In the genomic region with DNA sequence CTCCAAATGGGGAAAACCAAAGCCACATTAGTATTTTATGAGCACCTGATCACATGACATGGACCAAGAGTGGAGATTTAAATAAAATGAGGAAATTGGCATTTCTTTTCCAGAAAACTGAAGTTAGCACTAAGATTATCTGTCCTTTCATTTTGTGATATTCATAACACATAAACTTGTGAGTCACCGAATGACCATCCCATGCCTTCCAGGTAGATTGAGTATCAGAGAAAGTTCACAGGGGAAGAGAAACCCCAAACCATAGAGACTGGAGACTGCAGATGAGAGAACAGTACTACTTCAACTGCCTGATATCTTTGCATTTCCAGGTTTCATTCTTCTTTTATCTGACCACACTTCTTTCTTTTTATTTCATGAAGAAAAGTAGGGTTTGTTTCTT, we compare ENCODE assay signal across 21 cellular contexts.
"Had no signal": no experiment of that assay in that cellular context is flagged by ENCODE, and none has a peak within 500 bp of the region (broad histone marks: within the 10 kb centered on the region; RNA-seq: fewer than 3 reads in every experiment).

No MANE protein-coding gene starts in this region.

- H3K4me1 Mint-ChIP-seq: naive thymus-derived CD4-positive, alpha-beta T cell; stimulated activated naive B cell treated with anti-CD40 and anti-IgM and Interleukin-4, amounts not matched to agents 10 μg/mL and 1 μg/mL and 100 μg/mL, for 72 hours; stimulated activated naive CD8-positive, alpha-beta T cell treated with anti-CD3 and anti-CD28 coated beads, Interleukin-15, amount 100 ng/mL, for 72 hours had no signal

- H3K4me3 Mint-ChIP-seq: naive thymus-derived CD4-positive, alpha-beta T cell; stimulated activated naive B cell treated with anti-CD40 and anti-IgM and Interleukin-4, amounts not matched to agents 10 μg/mL and 1 μg/mL and 100 μg/mL, for 72 hours; stimulated activated naive CD8-positive, alpha-beta T cell treated with anti-CD3 and anti-CD28 coated beads, Interleukin-15, amount 100 ng/mL, for 72 hours had no signal

- H2AFZ ChIP-seq: hepatocyte had no signal

- H3K4me3 ChIP-seq: esophagus squamous epithelium, hepatocyte, lung, ovary, testis, tibial nerve, upper lobe of right lung, vagina had no signal

- H3K27ac ChIP-seq: esophagus squamous epithelium, hepatocyte, ovary, testis, tibial nerve, upper lobe of right lung, vagina had no signal

- FAIRE-seq: endometrium, kidney had no signal

- H3K4me1 ChIP-seq: esophagus squamous epithelium, testis, tibial nerve, upper lobe of right lung, vagina had no signal

- H3K4me2 ChIP-seq: hepatocyte had no signal

- H3K9me3 ChIP-seq: ovary, testis, upper lobe of right lung, vagina had no signal

- H3K27me3 Mint-ChIP-seq: naive thymus-derived CD4-positive, alpha-beta T cell; stimulated activated naive B cell treated with anti-CD40 and anti-IgM and Interleukin-4, amounts not matched to agents 10 μg/mL and 1 μg/mL and 100 μg/mL, for 72 hours; stimulated activated naive CD8-positive, alpha-beta T cell treated with anti-CD3 and anti-CD28 coated beads, Interleukin-15, amount 100 ng/mL, for 72 hours had no signal

- H3K27me3 ChIP-seq: esophagus squamous epithelium, hepatocyte, ovary, testis, tibial nerve, upper lobe of right lung, vagina had no signal

- H3K79me2 ChIP-seq: hepatocyte had no signal

- H3K36me3 Mint-ChIP-seq: stimulated activated naive B cell treated with anti-CD40 and anti-IgM and Interleukin-4, amounts not matched to agents 10 μg/mL and 1 μg/mL and 100 μg/mL, for 72 hours had no signal

- H3K36me3 ChIP-seq: esophagus squamous epithelium, ovary, tibial nerve, upper lobe of right lung, vagina had no signal

- ATAC-seq: left colon; left ventricle myocardium superior; naive thymus-derived CD4-positive, alpha-beta T cell; right cardiac atrium; stimulated activated naive B cell treated with anti-CD40 and anti-IgM and Interleukin-4, amounts not matched to agents 10 μg/mL and 1 μg/mL and 100 μg/mL, for 72 hours; stimulated activated naive CD8-positive, alpha-beta T cell treated with anti-CD3 and anti-CD28 coated beads, Interleukin-15, amount 100 ng/mL, for 72 hours; upper lobe of right lung had no signal

- H3K27ac Mint-ChIP-seq: naive thymus-derived CD4-positive, alpha-beta T cell; stimulated activated naive B cell treated with anti-CD40 and anti-IgM and Interleukin-4, amounts not matched to agents 10 μg/mL and 1 μg/mL and 100 μg/mL, for 72 hours; stimulated activated naive CD8-positive, alpha-beta T cell treated with anti-CD3 and anti-CD28 coated beads, Interleukin-15, amount 100 ng/mL, for 72 hours had no signal

- DNase-seq: effector memory CD4-positive, alpha-beta T cell; esophagus squamous epithelium; foreskin fibroblast; head of caudate nucleus; kidney; left colon; left ventricle myocardium superior; naive thymus-derived CD4-positive, alpha-beta T cell; ovary; right cardiac atrium; stimulated activated CD4-positive, alpha-beta T cell treated with anti-CD3 and anti-CD28 coated beads, Interleukin-2, amount 100 ng/mL, for 24 hours; stimulated activated CD4-positive, alpha-beta T cell treated with anti-CD3 and anti-CD28 coated beads, Interleukin-4, amount 100 ng/mL, for 4 hours; stimulated activated naive B cell treated with anti-CD40 and anti-IgM and Interleukin-4, amounts not matched to agents 10 μg/mL and 1 μg/mL and 100 μg/mL, for 72 hours; stimulated activated naive CD8-positive, alpha-beta T cell treated with anti-CD3 and anti-CD28 coated beads, Interleukin-15, amount 100 ng/mL, for 72 hours; testis; upper lobe of right lung had no signal
